In genomic region chr10:67779455-67780205, GRCh38 we compare ENCODE assay signal across 9 cellular contexts. TPM values are rescaled to one million over a fixed set of nuclear protein-coding genes. Genes with fewer than 3 reads are reported as not detected.
DNase-seq lines count a peak whose midpoint lies in the region; ATAC-seq and TF ChIP-seq lines count a peak whose summit lies in the region.
"Had no signal": no experiment of that assay in that cellular context is flagged by ENCODE, and none has a peak within 500 bp of the region (broad histone marks: within the 10 kb centered on the region; RNA-seq: fewer than 3 reads in every experiment).

No MANE protein-coding gene starts in this region.

- CTCF ChIA-PET in CD8-positive, alpha-beta T cell (lab: Charles Lee): interaction anchor here (0.6 to 10.8 kb wide), 38 partner anchors 9 to 546 kb away, joined by 3 to 300 read pairs (median 5); partner anchors contain the start of gene CTNNA3

- no peak overlapping the region for H3K4me3 Mint-ChIP-seq in CD8-positive, alpha-beta T cell
- H3K4me3 Mint-ChIP-seq in naive thymus-derived CD8-positive, alpha-beta T cell: no peak overlapping the region

- peak; percentile 28 to 75 (median 66) for DNase-seq in CD8-positive, alpha-beta T cell
- DNase-seq in HL-60 (ENCODE audit: low read depth in 1 of 2, low spot score in 1 of 2) (peak; percentile 66 to 73), NOMO-1 treated with dmso at 0.1 percent for 144 hours (lab: John Stamatoyannopoulos, UW; ENCODE audit: unreplicated experiment) (peak; percentile 83), epithelial cell of esophagus (ENCODE audit: low read depth) (peak; percentile 84)
- peak; percentile 24 for DNase-seq in activated CD8-positive, alpha-beta memory T cell treated with anti-CD3 and anti-CD28 coated beads, Interleukin-2, amount 50 U/mL, for 24 hours (ENCODE audit: extremely low read depth)
- peak; percentile 29 to 88 (median 73) for DNase-seq in naive thymus-derived CD8-positive, alpha-beta T cell
- DNase-seq in stimulated activated naive CD8-positive, alpha-beta T cell treated with anti-CD3 and anti-CD28 coated beads, Interleukin-15, Interleukin-2, amounts not matched to agents 100 U/mL and 50 U/mL, for 24 hours: peak; percentile 67

- H3K4me1 ChIP-seq in CD8-positive, alpha-beta T cell (ENCODE audit: insufficient read depth, low read length): no peaks in the 10 kb centered on the region

- no peaks in the 10 kb centered on the region for H3K36me3 Mint-ChIP-seq in CD8-positive, alpha-beta T cell
- H3K36me3 Mint-ChIP-seq in naive thymus-derived CD8-positive, alpha-beta T cell: no peaks in the 10 kb centered on the region

- H3K9me3 Mint-ChIP-seq in CD8-positive, alpha-beta T cell: no peaks in the 10 kb centered on the region
- H3K9me3 Mint-ChIP-seq in naive thymus-derived CD8-positive, alpha-beta T cell: no peaks in the 10 kb centered on the region

- H3K27ac Mint-ChIP-seq in CD8-positive, alpha-beta T cell: no peak overlapping the region
- peak overlapping the region in 1 of 10 donors; percentile 0 for H3K27ac Mint-ChIP-seq in naive thymus-derived CD8-positive, alpha-beta T cell

- POLR2A ChIA-PET in CD8-positive, alpha-beta T cell (lab: Charles Lee): interaction anchor here (0.6 to 1.9 kb wide), 5 partner anchors 13 to 106 kb away, joined by 3 to 12 read pairs (median 4); no protein-coding TSS in a partner anchor
- POLR2A ChIA-PET in naive thymus-derived CD8-positive, alpha-beta T cell (lab: Charles Lee): interaction anchor here (1.0 to 1.5 kb wide), 3 partner anchors 15 to 82 kb away, joined by 3 to 5 read pairs (median 5); no protein-coding TSS in a partner anchor

- H3K27me3 ChIP-seq in CD8-positive, alpha-beta T cell (ENCODE audit: insufficient read depth, low read length): no peaks in the 10 kb centered on the region
- H3K27me3 ChIP-seq in HL-60 (ENCODE audit: insufficient read depth, poor library complexity, severe bottlenecking): no peaks in the 10 kb centered on the region

- peaks cover 16% of the 10 kb centered on the region for H3K4me1 Mint-ChIP-seq in CD8-positive, alpha-beta T cell (ENCODE audit: low read depth)
- H3K4me1 Mint-ChIP-seq in naive thymus-derived CD8-positive, alpha-beta T cell: peaks cover 6 to 27% (median 15%) of the 10 kb centered on the region in 4 donors

- no peak overlapping the region for H3K4me3 ChIP-seq in CD8-positive, alpha-beta T cell (ENCODE audit: low read depth, low read length)
- H3K4me3 ChIP-seq in HL-60 (replicated peaks; ENCODE audit: insufficient read depth, low read length): no peak overlapping the region
- H3K4me3 ChIP-seq in epithelial cell of esophagus (ENCODE audit: low read length): no peak overlapping the region
- H3K4me3 ChIP-seq: SK-N-MC had no signal

- no peak overlapping the region for H3K27ac ChIP-seq in CD8-positive, alpha-beta T cell (ENCODE audit: low read depth, low read length)
- H3K27ac ChIP-seq in HL-60 (replicated peaks): no peak overlapping the region
- H3K27ac ChIP-seq: SK-N-MC had no signal

- H3K27me3 Mint-ChIP-seq in CD8-positive, alpha-beta T cell (ENCODE audit: low read depth): no peaks in the 10 kb centered on the region
- no peaks in the 10 kb centered on the region for H3K27me3 Mint-ChIP-seq in naive thymus-derived CD8-positive, alpha-beta T cell

- intact Hi-C loops in CD8-positive, alpha-beta T cell (cut with DNase I, micrococcal nuclease): loop anchor here (1.0 to 10.0 kb wide), 5 partner anchors 15 to 1115 kb away; no protein-coding TSS in a partner anchor

- peak; percentile 85 for ATAC-seq in CD8-positive, alpha-beta T cell
- ATAC-seq in GM19397 (IDR thresholded peaks at IDR 0.05; ENCODE audit: unreplicated experiment): peak; percentile 28
- peak; percentile 88 to 91 for ATAC-seq in naive thymus-derived CD8-positive, alpha-beta T cell
- peak; percentile 69 for ATAC-seq in stimulated activated naive CD8-positive, alpha-beta T cell treated with anti-CD3 and anti-CD28 coated beads, Interleukin-15, Interleukin-2, amounts not matched to agents 100 U/mL and 50 U/mL, for 24 hours

- H3K36me3 ChIP-seq in CD8-positive, alpha-beta T cell (ENCODE audit: insufficient read depth, low read length): no peaks in the 10 kb centered on the region

- no peaks in the 10 kb centered on the region for H3K9me3 ChIP-seq in CD8-positive, alpha-beta T cell (ENCODE audit: low read length)

- peak; percentile 93 for TF ChIP-seq CTCF in CD8-positive, alpha-beta T cell (IDR thresholded peaks at IDR 0.05)
- TF ChIP-seq CTCF in HL-60 (IDR thresholded peaks at IDR 0.05; ENCODE audit: insufficient read depth, low read length): peak; percentile 56
- peak; percentile 86 for TF ChIP-seq CTCF in epithelial cell of esophagus (IDR thresholded peaks at IDR 0.05; ENCODE audit: insufficient read depth, low read depth, low read length, missing control alignments)

RNA-seq across cellular contexts. Expression of gene DNAJC12, which starts 58.4 kb away (rescaled TPM):
- not detected for total RNA-seq in CD8-positive, alpha-beta T cell
- not detected for total RNA-seq in naive thymus-derived CD8-positive, alpha-beta T cell
- polyA plus RNA-seq in naive thymus-derived CD8-positive, alpha-beta T cell: 1 to 10 TPM in 1 of 3 donors, under 1 TPM in 1, not detected in 1; 0.30 to 1.4 TPM

Comparison
In these comparisons a context has a peak if more than half of its experiments do, and no peak if none do; other contexts are left out.
1. ATAC-seq: peak in every context shown above with its lines; median percentile 90 in naive thymus-derived CD8-positive, alpha-beta T cell; 85 in CD8-positive, alpha-beta T cell; 69 in stimulated activated naive CD8-positive, alpha-beta T cell treated with anti-CD3 and anti-CD28 coated beads, Interleukin-15, Interleukin-2, amounts not matched to agents 100 U/mL and 50 U/mL, for 24 hours; 28 in GM19397.
2. DNase-seq: peak in every context shown above with its lines; median percentile 84 in epithelial cell of esophagus; 83 in NOMO-1 treated with dmso at 0.1 percent for 144 hours; 73 in naive thymus-derived CD8-positive, alpha-beta T cell; 70 in HL-60; 67 in stimulated activated naive CD8-positive, alpha-beta T cell treated with anti-CD3 and anti-CD28 coated beads, Interleukin-15, Interleukin-2, amounts not matched to agents 100 U/mL and 50 U/mL, for 24 hours; 66 in CD8-positive, alpha-beta T cell; 24 in activated CD8-positive, alpha-beta memory T cell treated with anti-CD3 and anti-CD28 coated beads, Interleukin-2, amount 50 U/mL, for 24 hours.